ENCODE assay signal across 9 cellular contexts in the genomic region with DNA sequence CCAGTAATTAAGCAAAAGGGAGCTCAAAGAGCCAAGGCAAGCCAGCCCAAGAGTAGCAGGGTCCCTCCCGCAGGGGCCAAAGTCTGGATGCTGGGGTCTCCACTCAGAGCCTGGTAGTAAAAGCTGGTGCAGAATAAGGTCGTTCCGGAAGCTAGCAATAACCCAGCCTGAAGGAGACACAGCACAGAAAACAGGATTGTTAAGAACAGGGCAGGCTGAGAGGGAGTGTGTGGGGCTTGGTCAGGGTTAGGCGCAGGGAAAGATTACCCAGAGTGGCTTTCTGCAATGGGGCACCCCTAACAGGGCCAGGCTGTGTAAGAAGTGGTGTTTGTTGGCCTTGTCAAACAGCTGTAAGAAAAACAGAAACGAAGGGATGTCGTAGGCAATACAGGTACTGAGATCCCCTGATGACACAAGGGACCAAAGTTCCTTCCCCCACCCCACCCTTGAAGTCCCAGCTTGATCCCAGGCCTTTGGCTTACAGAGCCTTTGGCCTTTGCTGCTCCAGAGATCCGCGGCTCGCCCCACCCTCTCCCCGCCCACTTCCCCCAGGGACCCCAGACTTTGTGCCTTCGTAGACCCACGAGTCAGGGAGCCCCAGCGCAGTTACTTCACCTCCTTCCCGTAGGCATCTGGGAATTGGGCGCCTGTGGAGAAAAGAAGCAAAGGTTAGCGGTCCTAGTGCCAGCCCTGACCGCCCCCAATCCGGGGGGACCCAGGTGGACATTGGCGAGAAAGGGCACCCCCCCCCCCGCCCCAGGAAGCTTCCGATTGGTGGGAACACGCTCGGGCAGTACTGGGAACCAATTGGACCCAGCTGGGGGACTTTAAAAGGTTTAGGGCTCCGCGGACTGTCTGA. TPM values are rescaled to one million over a fixed set of nuclear protein-coding genes. Genes with fewer than 3 reads are reported as not detected.
A peak's percentile ranks its signal among the peaks of the same experiment; 100 is the strongest.
DNase-seq lines count a peak whose midpoint lies in the region; ATAC-seq and TF ChIP-seq lines count a peak whose summit lies in the region.
"Had no signal": no experiment of that assay in that cellular context is flagged by ENCODE, and none has a peak within 500 bp of the region (broad histone marks: within the 10 kb centered on the region; RNA-seq: fewer than 3 reads in every experiment).

No MANE protein-coding gene starts in this region.

- H3K27ac ChIP-seq in ascending aorta (peak overlapping the region; percentile 87 to 92), smooth muscle cell (ENCODE audit: low read depth) (peak overlapping the region; percentile 77)

- no peaks in the 10 kb centered on the region for H3K27me3 ChIP-seq in ascending aorta
- no peaks in the 10 kb centered on the region for H3K27me3 ChIP-seq in smooth muscle cell (ENCODE audit: low read depth)

- no peak for ATAC-seq in HG03432 (IDR thresholded peaks at IDR 0.05; ENCODE audit: unreplicated experiment)

- TF ChIP-seq CTCF in ascending aorta (IDR thresholded peaks at IDR 0.05) (no peak), smooth muscle cell (IDR thresholded peaks at IDR 0.05; ENCODE audit: borderline replicate concordance, insufficient read depth, poor library complexity, severe bottlenecking) (no peak)

- H3K4me3 ChIP-seq in ascending aorta (peak overlapping the region; percentile 69 to 85), iPS-18c (ENCODE audit: insufficient read depth, low read depth, low read length) (peak overlapping the region; percentile 93), smooth muscle cell (peak overlapping the region; percentile 91)

- H3K4me1 ChIP-seq in ascending aorta (peaks cover 0 to 22% of the 10 kb centered on the region in 2 donors), smooth muscle cell (ENCODE audit: low read depth) (peaks cover 16% of the 10 kb centered on the region)

- peak overlapping the region; percentile 70 for H2AFZ ChIP-seq in smooth muscle cell (ENCODE audit: low read depth)

- H3F3A ChIP-seq in smooth muscle cell (ENCODE audit: low read depth), result peaks cover 4% of the 10 kb centered on the region

- WGBS in smooth muscle cell (ENCODE audit: low lambda C conversion rate), result 12% methylated on average over 24 of the region's 25 CpGs

- H3K79me2 ChIP-seq in smooth muscle cell (ENCODE audit: low read depth), result peaks cover 12% of the 10 kb centered on the region

- peak overlapping the region; percentile 34 for H3K9ac ChIP-seq in smooth muscle cell (ENCODE audit: low read depth)

- H3K36me3 ChIP-seq in ascending aorta (no peaks in the 10 kb centered on the region), smooth muscle cell (ENCODE audit: low read depth) (no peaks in the 10 kb centered on the region)

- peak; percentile 63 for DNase-seq in NOMO-1 treated with DMSO at 0.1 percent for 48 hours (lab: John Stamatoyannopoulos, UW; ENCODE audit: unreplicated experiment)
- no peak for DNase-seq in NOMO-1 treated with dmso at 0.1 percent for 144 hours (lab: John Stamatoyannopoulos, UW; ENCODE audit: unreplicated experiment)
- DNase-seq in NCI-H748 (lab: John Stamatoyannopoulos, UW; ENCODE audit: unreplicated experiment), result peak; percentile 93
- peak in 1 of 2 donors; percentile 86 for DNase-seq in ascending aorta (ENCODE audit: low spot score in 2 of 2)
- DNase-seq in smooth muscle cell (lab: John Stamatoyannopoulos, UW; ENCODE audit: unreplicated experiment), result no peak
- DNase-seq in superior temporal gyrus (ENCODE audit: extremely low spot score), result no peak

- H3K4me2 ChIP-seq in smooth muscle cell, result peak overlapping the region; percentile 85

- intact Hi-C loops in ascending aorta (cut with DNase I), result loop anchor here (1.0 to 10.0 kb wide), 2 partner anchors 73 to 282 kb away; a partner anchor contains a TSS

- peaks cover 23% of the 10 kb centered on the region for H4K20me1 ChIP-seq in smooth muscle cell (ENCODE audit: low read depth)

- H3K9me3 ChIP-seq in ascending aorta (no peaks in the 10 kb centered on the region), iPS-18c (ENCODE audit: control insufficient read depth, insufficient read depth, low read length) (no peaks in the 10 kb centered on the region), smooth muscle cell (replicated peaks; ENCODE audit: low read depth) (no peaks in the 10 kb centered on the region)

RNA-seq across cellular contexts. Expression of a gene that starts 0.6 kb away (rescaled TPM):
- total RNA-seq in ascending aorta (241 TPM), smooth muscle cell (75.6 and 133 TPM in 2 replicates)
- polyA plus RNA-seq in smooth muscle cell, result 87.9 and 90.6 TPM in 2 replicates

RNA-seq across cellular contexts. Expression of a gene that starts 4.4 kb away (rescaled TPM):
- 34.3 TPM for total RNA-seq in ascending aorta
- total RNA-seq in smooth muscle cell, result 15.1 and 20.9 TPM in 2 replicates
- 10.8 and 11.9 TPM in 2 replicates for polyA plus RNA-seq in smooth muscle cell

RNA-seq across cellular contexts. Expression of a gene that starts 8.9 kb away (rescaled TPM):
- 297 TPM for total RNA-seq in ascending aorta
- 29.3 and 34.7 TPM in 2 replicates for total RNA-seq in smooth muscle cell
- polyA plus RNA-seq in smooth muscle cell, result 110 and 122 TPM in 2 replicates

RNA-seq across cellular contexts. Expression of a gene that starts 16.9 kb away (rescaled TPM):
- total RNA-seq in ascending aorta (not detected), smooth muscle cell (not detected in 2 replicates)
- polyA plus RNA-seq in smooth muscle cell, result not detected in 2 replicates
- total RNA-seq: dermis microvascular lymphatic vessel endothelial cell had no signal

RNA-seq across cellular contexts. Expression of a gene that starts 22.1 kb away (rescaled TPM):
- total RNA-seq in ascending aorta (not detected), smooth muscle cell (0.22 TPM in 1 of 2 replicates, not detected in the other)
- polyA plus RNA-seq in smooth muscle cell, result 0.56 and 1.0 TPM in 2 replicates
- total RNA-seq: dermis microvascular lymphatic vessel endothelial cell had no signal

Comparison
In these comparisons a context has a peak if more than half of its experiments do, and no peak if none do; other contexts are left out.
1. DNase-seq: peak in NOMO-1 treated with DMSO at 0.1 percent for 48 hours (single experiment) and NCI-H748 (single experiment); none in NOMO-1 treated with dmso at 0.1 percent for 144 hours (single experiment), smooth muscle cell (single experiment) and superior temporal gyrus (single experiment).
2. Peak in every context shown above with its lines, with median percentiles within 50 percentile points of each other: H3K4me3 ChIP-seq.